Comparison of ENCODE assay signal across 11 cellular contexts in the genomic region with DNA sequence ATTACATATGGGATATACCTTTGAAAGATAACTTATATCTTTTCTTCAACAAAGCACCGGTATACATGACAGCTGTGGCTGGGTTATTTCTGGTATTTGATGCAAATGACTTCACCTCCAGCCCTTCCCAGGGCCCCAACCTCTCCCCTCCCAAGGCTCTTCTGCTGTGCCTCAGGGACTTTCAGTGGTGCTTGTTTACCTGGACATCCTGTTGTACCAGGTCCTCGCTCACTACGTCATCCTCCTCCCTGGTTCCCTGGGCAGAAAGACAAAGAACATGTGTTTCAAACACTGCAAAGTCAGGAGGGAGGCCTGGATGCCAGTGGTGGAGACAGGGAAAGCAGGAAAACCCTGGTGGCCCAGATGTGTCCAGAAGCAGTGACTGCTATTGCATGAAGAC. TPM values are rescaled to one million over a fixed set of nuclear protein-coding genes. Genes with fewer than 3 reads are reported as not detected.
DNase-seq lines count a peak whose midpoint lies in the region; ATAC-seq, FAIRE-seq and TF ChIP-seq lines count a peak whose summit lies in the region.
"Had no signal": no experiment of that assay in that cellular context is flagged by ENCODE, and none has a peak within 500 bp of the region (broad histone marks: within the 10 kb centered on the region; RNA-seq: fewer than 3 reads in every experiment).

No MANE protein-coding gene starts in this region.

- CTCF ChIA-PET in GM12878 (lab: Yijun Ruan, JAX) = interaction anchor here (0.9 to 40.1 kb wide), 7 partner anchors 1 to 164 kb away, joined by 3 to 1107 read pairs (median 7); a partner anchor contains a TSS

- H3K27me3 ChIP-seq in GM12878 (replicated peaks in 1 of 2; ENCODE audit: control insufficient read depth in 2 of 2, insufficient read depth in 2 of 2, low read length in 1 of 2) (no peaks in the 10 kb centered on the region), sigmoid colon (no peaks in the 10 kb centered on the region)

- peaks cover 18% of the 10 kb centered on the region for H3K79me2 ChIP-seq in GM12878 (ENCODE audit: control insufficient read depth, insufficient read depth, low read length)
- H3K79me2 ChIP-seq: parathyroid adenoma had no signal

- RAD21 ChIA-PET in GM12878 (lab: Charles Lee; ENCODE audit: unreplicated experiment) = interaction anchor here (1.0 to 12.4 kb wide), 6 partner anchors 8 to 105 kb away, joined by 3 to 222 read pairs (median 6); a partner anchor contains a TSS

- FAIRE-seq in GM12878 (lab: Jason Lieb, UNC) = peak; percentile 85

- BruUV-seq in GM12878 (replicated peaks; lab: Mats Ljungman, UMichigan) = no TSS peak

- H4K20me1 ChIP-seq in GM12878 (ENCODE audit: control insufficient read depth, insufficient read depth) = no peaks in the 10 kb centered on the region

- no peak overlapping the region for H2AFZ ChIP-seq in GM12878 (ENCODE audit: control insufficient read depth, low read depth, low read length)
- H2AFZ ChIP-seq: parathyroid adenoma had no signal

- H3K27ac ChIP-seq in GM12878 (ENCODE audit: control insufficient read depth, insufficient read depth) (peak overlapping the region; percentile 58), sigmoid colon (no peak overlapping the region)
- H3K27ac ChIP-seq: parathyroid adenoma had no signal

- SMC1A ChIA-PET in GM12878 (lab: Charles Lee; ENCODE audit: uncharacterized antibody, unreplicated experiment) = interaction anchor here (0.9 to 31.5 kb wide), 4 partner anchors 8 to 22 kb away, joined by 3 to 1132 read pairs (median 10); a partner anchor contains a TSS

- TF ChIP-seq POLR2A in GM12878 (IDR thresholded peaks at IDR 0.05; ENCODE audit: low read depth, low read length) = no peak; the same call in 1 of the 2 replicates
- no peak for TF ChIP-seq POLR2A in sigmoid colon (IDR thresholded peaks at IDR 0.05)

- no peak for TF ChIP-seq CTCF in GM12878 (IDR thresholded peaks at IDR 0.05 in 2 of 3, conservative IDR thresholded peaks at IDR 0.05 in 1 of 3; ENCODE audit: control insufficient read depth in 2 of 3, extremely low read depth in 1 of 3, insufficient read depth in 1 of 3, low read depth in 3 of 3, low read length in 3 of 3)
- TF ChIP-seq CTCF in sigmoid colon (IDR thresholded peaks at IDR 0.05) = no peak

- ATAC-seq in GM19035 (IDR thresholded peaks at IDR 0.05; ENCODE audit: unreplicated experiment) = peak; percentile 66
- peak; percentile 63 for ATAC-seq in HG03039 (IDR thresholded peaks at IDR 0.05; ENCODE audit: unreplicated experiment)
- peak; percentile 65 for ATAC-seq in GM12878

- in situ Hi-C loops in GM12878 (cut with MboI) = no loop called here

- H3K4me3 ChIP-seq in GM12878 (peak overlapping the region; percentile 11; the same call in 1 of the 2 replicates), sigmoid colon (no peak overlapping the region)

- 0% methylated on average over 3 of the region's 3 CpGs for WGBS in GM12878 (ENCODE audit: insufficient coverage, insufficient replicate concordance, low lambda C conversion rate, missing lambda C conversion rate)
- WGBS in sigmoid colon, 2 donors = 51 to 71% methylated on average over 3 of the region's 3 CpGs

- no peaks in the 10 kb centered on the region for H3K9me3 ChIP-seq in GM12878 (replicated peaks; ENCODE audit: control insufficient read depth, insufficient read depth, low read length)
- H3K9me3 ChIP-seq in sigmoid colon = no peaks in the 10 kb centered on the region

- intact Hi-C loops in GM12878 (cut with micrococcal nuclease; ENCODE audit: unreplicated experiment) = no loop called here
- intact Hi-C loops in sigmoid colon (cut with DNase I) = no loop called here

- peak overlapping the region; percentile 21 for H3K9ac ChIP-seq in GM12878 (ENCODE audit: control insufficient read depth, insufficient read depth, low read length)
- H3K9ac ChIP-seq: parathyroid adenoma had no signal

- H3K4me1 ChIP-seq in GM12878 (ENCODE audit: control insufficient read depth, insufficient read depth, low read length) (peaks cover 47% of the 10 kb centered on the region), sigmoid colon (no peaks in the 10 kb centered on the region)
- H3K4me1 ChIP-seq: parathyroid adenoma had no signal

- POLR2A ChIA-PET in GM12878 (lab: Charles Lee) = interaction anchor here (1.3 to 12.3 kb wide), 4 partner anchors 9 to 101 kb away, joined by 3 to 153 read pairs (median 4); no protein-coding TSS in a partner anchor

- TF ChIP-seq EP300 in GM12878 (IDR thresholded peaks at IDR 0.05; ENCODE audit: borderline replicate concordance in 1 of 2, control insufficient read depth in 1 of 2, low read depth in 2 of 2, low read length in 2 of 2) (no peak), sigmoid colon (IDR thresholded peaks at IDR 0.05) (no peak)

- H3K36me3 ChIP-seq in GM12878 (ENCODE audit: control insufficient read depth in 2 of 2, insufficient read depth in 2 of 2, low read length in 1 of 2) = peaks cover 60 to 72% of the 10 kb centered on the region in 2 experiments
- H3K36me3 ChIP-seq in sigmoid colon = peaks cover 72 to 100% (median 92%) of the 10 kb centered on the region in 4 donors

- H3K4me2 ChIP-seq in GM12878 (ENCODE audit: control insufficient read depth, insufficient read depth) = peak overlapping the region; percentile 46

- DNase-seq in DMS53 (lab: John Stamatoyannopoulos, UW) = peak; percentile 93
- DNase-seq in GM12878 (ENCODE audit: low read depth, low spot score) = no peak
- no peak for DNase-seq in glomerular visceral epithelial cell (ENCODE audit: extremely low spot score)
- DNase-seq in DMS 273 treated with DMSO at 0.1 percent for 48 hours (lab: John Stamatoyannopoulos, UW) = no peak
- no peak for DNase-seq in epidermal melanocyte (ENCODE audit: insufficient read length, low spot score)
- no peak for DNase-seq in sigmoid colon
- DNase-seq: hypothalamus, NCI-H2227 treated with DMSO at 0.1 percent for 48 hours had no signal

- TF ChIP-seq RAD21 in GM12878 (IDR thresholded peaks at IDR 0.05; ENCODE audit: insufficient read depth, low read depth, low read length) = no peak

TF ChIP-seq in GM12878, 131 proteins besides CTCF, POLR2A, EP300 and RAD21 (continues in another document):
- no peak for TF ChIP-seq HCFC1 (IDR thresholded peaks at IDR 0.05; ENCODE audit: low read length)
- TF ChIP-seq RFX5 (IDR thresholded peaks at IDR 0.05; ENCODE audit: low read depth, low read length) = no peak
- TF ChIP-seq, protein P1, sequence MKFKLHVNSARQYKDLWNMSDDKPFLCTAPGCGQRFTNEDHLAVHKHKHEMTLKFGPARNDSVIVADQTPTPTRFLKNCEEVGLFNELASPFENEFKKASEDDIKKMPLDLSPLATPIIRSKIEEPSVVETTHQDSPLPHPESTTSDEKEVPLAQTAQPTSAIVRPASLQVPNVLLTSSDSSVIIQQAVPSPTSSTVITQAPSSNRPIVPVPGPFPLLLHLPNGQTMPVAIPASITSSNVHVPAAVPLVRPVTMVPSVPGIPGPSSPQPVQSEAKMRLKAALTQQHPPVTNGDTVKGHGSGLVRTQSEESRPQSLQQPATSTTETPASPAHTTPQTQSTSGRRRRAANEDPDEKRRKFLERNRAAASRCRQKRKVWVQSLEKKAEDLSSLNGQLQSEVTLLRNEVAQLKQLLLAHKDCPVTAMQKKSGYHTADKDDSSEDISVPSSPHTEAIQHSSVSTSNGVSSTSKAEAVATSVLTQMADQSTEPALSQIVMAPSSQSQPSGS (IDR thresholded peaks at IDR 0.05; ENCODE audit: low read length) = peak; percentile 74
- TF ChIP-seq RBBP5 (conservative IDR thresholded peaks at IDR 0.05) = no peak
- TF ChIP-seq MTA3 (IDR thresholded peaks at IDR 0.05; ENCODE audit: borderline replicate concordance, low read length) = peak; percentile 28; the same call in 1 of the 2 replicates

RNA-seq across cellular contexts. Expression of a gene that starts 23.4 kb away (rescaled TPM):
- 295 and 301 TPM in 2 replicates for total RNA-seq in GM12878 (2013; cell fraction: nucleolus; rRNA removed)
- total RNA-seq in GM12878 (2014; rRNA removed) (477 and 484 TPM in 2 replicates), GM12878 (2014; rRNA removed; fragmentation: Illumina TruSeq; extraction: Trizol) (549 and 550 TPM in 2 replicates), GM12878 (2021) (528 and 542 TPM in 2 replicates), sigmoid colon (100 to 1,000 TPM; 233 to 333 (median 259) TPM)
- polyA plus RNA-seq in GM12878 (2011; ENCODE audit: low read depth) = 195 TPM
- polyA plus RNA-seq in GM12878 (2011; rRNA removed) (460 and 571 TPM in 2 replicates), GM12878 (2014; fragmentation: Illumina TruSeq; extraction: Trizol) (506 and 510 TPM in 2 replicates), GM12878 (2014; fragmentation: Nextera tagmentation; extraction: Ambion mirVana) (10 to 100 TPM; 44.0 to 73.1 TPM), GM12878 (2014; rRNA removed) (453 and 470 TPM in 2 replicates), GM12878 (2016; fragmentation: Nextera tagmentation; extraction: Ambion mirVana) (100 to 1,000 TPM; 280 to 291 TPM), sigmoid colon (100 to 1,000 TPM in 1 of 3 donors, 10 to 100 TPM in 2; 22.9 to 121 (median 45.0) TPM)
- polyA plus RNA-seq in GM12878 (2011; cell fraction: cytosol; rRNA removed) = 618 and 630 TPM in 2 replicates
- 407 and 532 TPM in 2 replicates for polyA plus RNA-seq in GM12878 (2011; cell fraction: nucleus; rRNA removed)
- 297 and 330 TPM in 2 replicates for polyA plus RNA-seq in GM12878 (2012)
- 634 and 706 TPM in 2 replicates for polyA minus RNA-seq in GM12878 (2011; rRNA and poly(A)+ RNA removed)
- polyA minus RNA-seq in GM12878 (2011; cell fraction: cytosol; rRNA and poly(A)+ RNA removed) = 242 and 263 TPM in 2 replicates
- polyA minus RNA-seq in GM12878 (2011; cell fraction: nucleus; rRNA and poly(A)+ RNA removed) = 286 and 410 TPM in 2 replicates

RNA-seq across cellular contexts. Expression of a gene that starts 53.4 kb away (rescaled TPM):
- total RNA-seq in GM12878 (2013; cell fraction: nucleolus; rRNA removed) = 372 and 425 TPM in 2 replicates
- total RNA-seq in GM12878 (2014; rRNA removed) (203 and 223 TPM in 2 replicates), GM12878 (2014; rRNA removed; fragmentation: Illumina TruSeq; extraction: Trizol) (147 and 148 TPM in 2 replicates), GM12878 (2021) (279 and 289 TPM in 2 replicates), sigmoid colon (10 to 100 TPM; 55.1 to 73.1 (median 62.8) TPM)
- polyA plus RNA-seq in GM12878 (2011; ENCODE audit: low read depth) = 132 TPM
- polyA plus RNA-seq in GM12878 (2011; rRNA removed) (156 and 178 TPM in 2 replicates), GM12878 (2014; fragmentation: Illumina TruSeq; extraction: Trizol) (107 and 151 TPM in 2 replicates), GM12878 (2014; fragmentation: Nextera tagmentation; extraction: Ambion mirVana) (10 to 100 TPM in 1 of 2 experiments, 1 to 10 TPM in 1; 4.4 to 13.7 TPM), GM12878 (2014; rRNA removed) (199 and 200 TPM in 2 replicates), GM12878 (2016; fragmentation: Nextera tagmentation; extraction: Ambion mirVana) (100 to 1,000 TPM; 112 to 117 TPM), sigmoid colon (100 to 1,000 TPM; 153 to 210 (median 195) TPM)
- polyA plus RNA-seq in GM12878 (2011; cell fraction: cytosol; rRNA removed) = 190 and 206 TPM in 2 replicates
- polyA plus RNA-seq in GM12878 (2011; cell fraction: nucleus; rRNA removed) = 272 and 287 TPM in 2 replicates
- polyA plus RNA-seq in GM12878 (2012) = 262 and 278 TPM in 2 replicates
- 245 and 345 TPM in 2 replicates for polyA minus RNA-seq in GM12878 (2011; rRNA and poly(A)+ RNA removed)
- 117 and 134 TPM in 2 replicates for polyA minus RNA-seq in GM12878 (2011; cell fraction: cytosol; rRNA and poly(A)+ RNA removed)
- 165 and 259 TPM in 2 replicates for polyA minus RNA-seq in GM12878 (2011; cell fraction: nucleus; rRNA and poly(A)+ RNA removed)
